Comparison of ENCODE assay signal across 1 cellular context in the genomic region with DNA sequence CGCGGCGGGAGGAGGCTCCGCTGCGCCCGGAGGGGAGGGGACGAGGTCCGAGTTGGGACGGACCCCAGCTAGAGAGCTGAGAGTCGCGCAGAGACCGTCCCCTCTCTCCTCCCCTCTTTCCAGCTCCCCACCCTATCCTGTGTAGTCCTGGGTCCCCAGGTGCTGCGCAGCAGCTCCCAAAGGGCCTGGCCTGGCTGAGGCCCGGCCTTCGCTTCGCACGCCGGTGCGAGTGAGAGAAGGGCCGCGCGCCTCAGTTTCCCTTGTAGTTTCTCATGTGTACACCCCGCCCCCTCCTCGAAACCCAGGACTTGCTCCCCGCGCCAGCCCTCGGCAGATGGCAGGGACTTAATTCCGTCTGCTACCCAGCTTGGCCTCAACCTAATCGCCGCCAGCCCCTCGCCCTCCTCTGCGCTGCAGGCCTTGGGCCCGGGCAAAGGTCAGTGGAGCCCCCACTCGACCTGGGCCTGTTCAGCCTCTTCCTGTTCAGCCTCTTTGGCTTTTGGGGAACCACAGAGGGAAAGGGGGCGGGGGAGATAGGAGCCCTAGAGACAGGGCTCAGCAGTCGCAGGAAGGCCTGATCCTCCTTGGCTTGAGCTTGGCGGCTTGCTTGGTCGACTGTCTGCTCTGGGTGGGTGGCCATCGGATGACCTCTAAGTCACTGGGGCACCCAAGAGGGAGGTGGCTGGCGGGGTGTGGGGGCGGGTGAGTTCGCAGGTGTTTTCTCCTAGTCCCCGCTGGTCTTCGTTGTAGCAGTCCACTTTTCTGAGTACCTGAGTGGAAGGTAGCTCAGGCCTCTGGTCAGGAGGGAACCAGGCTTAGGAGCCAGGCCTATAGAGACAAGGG.
TF ChIP-seq lines count a peak whose summit lies in the region.

No MANE protein-coding gene starts in this region.

TF ChIP-seq in liver, 16 proteins besides CTCF, POLR2A, EP300 and RAD21 (continued from another document):
- TF ChIP-seq, protein P1, sequence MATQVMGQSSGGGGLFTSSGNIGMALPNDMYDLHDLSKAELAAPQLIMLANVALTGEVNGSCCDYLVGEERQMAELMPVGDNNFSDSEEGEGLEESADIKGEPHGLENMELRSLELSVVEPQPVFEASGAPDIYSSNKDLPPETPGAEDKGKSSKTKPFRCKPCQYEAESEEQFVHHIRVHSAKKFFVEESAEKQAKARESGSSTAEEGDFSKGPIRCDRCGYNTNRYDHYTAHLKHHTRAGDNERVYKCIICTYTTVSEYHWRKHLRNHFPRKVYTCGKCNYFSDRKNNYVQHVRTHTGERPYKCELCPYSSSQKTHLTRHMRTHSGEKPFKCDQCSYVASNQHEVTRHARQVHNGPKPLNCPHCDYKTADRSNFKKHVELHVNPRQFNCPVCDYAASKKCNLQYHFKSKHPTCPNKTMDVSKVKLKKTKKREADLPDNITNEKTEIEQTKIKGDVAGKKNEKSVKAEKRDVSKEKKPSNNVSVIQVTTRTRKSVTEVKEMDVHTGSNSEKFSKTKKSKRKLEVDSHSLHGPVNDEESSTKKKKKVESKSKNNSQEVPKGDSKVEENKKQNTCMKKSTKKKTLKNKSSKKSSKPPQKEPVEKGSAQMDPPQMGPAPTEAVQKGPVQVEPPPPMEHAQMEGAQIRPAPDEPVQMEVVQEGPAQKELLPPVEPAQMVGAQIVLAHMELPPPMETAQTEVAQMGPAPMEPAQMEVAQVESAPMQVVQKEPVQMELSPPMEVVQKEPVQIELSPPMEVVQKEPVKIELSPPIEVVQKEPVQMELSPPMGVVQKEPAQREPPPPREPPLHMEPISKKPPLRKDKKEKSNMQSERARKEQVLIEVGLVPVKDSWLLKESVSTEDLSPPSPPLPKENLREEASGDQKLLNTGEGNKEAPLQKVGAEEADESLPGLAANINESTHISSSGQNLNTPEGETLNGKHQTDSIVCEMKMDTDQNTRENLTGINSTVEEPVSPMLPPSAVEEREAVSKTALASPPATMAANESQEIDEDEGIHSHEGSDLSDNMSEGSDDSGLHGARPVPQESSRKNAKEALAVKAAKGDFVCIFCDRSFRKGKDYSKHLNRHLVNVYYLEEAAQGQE (IDR thresholded peaks at IDR 0.05), result no peak
- TF ChIP-seq GABPA (IDR thresholded peaks at IDR 0.05 in 1 of 2, conservative IDR thresholded peaks at IDR 0.05 in 1 of 2) (no peak), EGR1 (IDR thresholded peaks at IDR 0.05; ENCODE audit: low read depth in 2 of 2) (no peak)
